8 cellular contexts compared by ENCODE assay signal in genomic region chrX:154389812-154390747, GRCh38. TPM values are rescaled to one million over a fixed set of nuclear protein-coding genes. Genes with fewer than 3 reads are reported as not detected.
DNase-seq lines count a peak whose midpoint lies in the region; ATAC-seq and TF ChIP-seq lines count a peak whose summit lies in the region.
"Not testable (repeated sequence)": the region's sequence is repeated elsewhere in the genome, so short reads cannot be mapped to it uniquely, and the experiment has no call there.

No MANE protein-coding gene starts in this region.

- H3K27ac Mint-ChIP-seq in activated B cell treated with CpG ODN at 0.5 μM for 24 hours, memory B cell: not testable (repeated sequence)

- CTCF ChIA-PET in activated B cell treated with CpG ODN at 0.5 μM for 24 hours (lab: Charles Lee): not testable (repeated sequence)

- not testable (repeated sequence) for H3K9ac ChIP-seq in duodenal mucosa (ENCODE audit: low read depth in 1 of 2, low read length in 2 of 2)

- peak overlapping the region; percentile 62 for H3K27ac ChIP-seq in duodenal mucosa (ENCODE audit: low read depth, low read length)
- H3K27ac ChIP-seq in uterus: peak overlapping the region in 1 of 2 donors; percentile 86

- intact Hi-C loops in activated B cell treated with CpG ODN at 0.5 μM for 24 hours (cut with micrococcal nuclease); uterus (cut with DNase I; ENCODE audit: low total_unique reads): not testable (repeated sequence)

- POLR2A ChIA-PET in activated B cell treated with CpG ODN at 0.5 μM for 24 hours (lab: Charles Lee): not testable (repeated sequence)

- H3K27me3 ChIP-seq in duodenal mucosa (ENCODE audit: control insufficient read depth in 1 of 2, insufficient read depth in 2 of 2, low read length in 2 of 2); uterus: not testable (repeated sequence)

- DNase-seq in activated B cell treated with CpG ODN at 0.5 μM for 24 hours (peak; percentile 30), uterus (peak; percentile 20 to 28)
- not testable (repeated sequence) for DNase-seq in memory B cell (ENCODE audit: low spot score in 2 of 2)

- not testable (repeated sequence) for TF ChIP-seq POLR2A in uterus (IDR thresholded peaks at IDR 0.05)

- not testable (repeated sequence) for TF ChIP-seq CTCF in activated B cell treated with CpG ODN at 0.5 μM for 24 hours (IDR thresholded peaks at IDR 0.05); uterus (IDR thresholded peaks at IDR 0.05)

- not testable (repeated sequence) for H3K4me1 ChIP-seq in duodenal mucosa (ENCODE audit: control insufficient read depth in 1 of 2, insufficient read depth in 2 of 2, low read length in 2 of 2); uterus

- ATAC-seq in GM18511 (IDR thresholded peaks at IDR 0.05; ENCODE audit: unreplicated experiment) (peak; percentile 65), GM21360 (IDR thresholded peaks at IDR 0.05; ENCODE audit: unreplicated experiment) (peak; percentile 65), HG02798 (IDR thresholded peaks at IDR 0.05; ENCODE audit: poor library complexity, unreplicated experiment) (peak; percentile 77), HG03378 (IDR thresholded peaks at IDR 0.05; ENCODE audit: unreplicated experiment) (peak; percentile 50), activated B cell treated with CpG ODN at 0.5 μM for 24 hours (ENCODE audit: low read depth) (peak; percentile 74), memory B cell (ENCODE audit: low read depth) (peak; percentile 68)

- not testable (repeated sequence) for H3K27me3 Mint-ChIP-seq in activated B cell treated with CpG ODN at 0.5 μM for 24 hours, memory B cell

- H3K4me3 Mint-ChIP-seq in activated B cell treated with CpG ODN at 0.5 μM for 24 hours, memory B cell: not testable (repeated sequence)

- not testable (repeated sequence) for H3K9me3 Mint-ChIP-seq in activated B cell treated with CpG ODN at 0.5 μM for 24 hours, memory B cell

- not testable (repeated sequence) for H3K4me3 ChIP-seq in duodenal mucosa (ENCODE audit: low read depth in 1 of 2, low read length in 2 of 2); uterus

- not testable (repeated sequence) for H3K36me3 ChIP-seq in duodenal mucosa (ENCODE audit: control insufficient read depth in 1 of 2, insufficient read depth in 2 of 2, low read length in 2 of 2); uterus

- H3K4me1 Mint-ChIP-seq in activated B cell treated with CpG ODN at 0.5 μM for 24 hours, memory B cell: not testable (repeated sequence)

- H3K36me3 Mint-ChIP-seq in activated B cell treated with CpG ODN at 0.5 μM for 24 hours (ENCODE audit: low read depth); memory B cell: not testable (repeated sequence)

- H3K9me3 ChIP-seq in duodenal mucosa (ENCODE audit: control insufficient read depth in 1 of 2, low read length in 2 of 2); uterus: not testable (repeated sequence)

RNA-seq across cellular contexts. Expression of gene RPL10, which starts 8.1 kb away (rescaled TPM):
- total RNA-seq in activated B cell treated with CpG ODN at 0.5 μM for 24 hours (5,113 and 5,534 TPM in 2 replicates), uterus (1,000 to 10,000 TPM; 2,407 to 9,172 (median 4,014) TPM)

RNA-seq across cellular contexts. Expression of gene EMD, which starts 11.0 kb away (rescaled TPM):
- 68.4 and 70.2 TPM in 2 replicates for total RNA-seq in activated B cell treated with CpG ODN at 0.5 μM for 24 hours
- total RNA-seq in uterus: 100 to 1,000 TPM in 1 of 4 donors, 10 to 100 TPM in 3; 13.6 to 118 (median 44.4) TPM

RNA-seq across cellular contexts. Expression of gene FLNA, which starts 15.6 kb away (rescaled TPM):
- total RNA-seq in activated B cell treated with CpG ODN at 0.5 μM for 24 hours (605 and 679 TPM in 2 replicates), uterus (1,000 to 10,000 TPM; 1,067 to 4,271 (median 2,911) TPM)

RNA-seq across cellular contexts. Expression of gene DNASE1L1, which starts 19.0 kb away (rescaled TPM):
- total RNA-seq in activated B cell treated with CpG ODN at 0.5 μM for 24 hours (15.3 and 15.8 TPM in 2 replicates), uterus (10 to 100 TPM; 10.2 to 31.8 (median 21.2) TPM)

RNA-seq across cellular contexts. Expression of gene TAFAZZIN, which starts 21.3 kb away (rescaled TPM):
- total RNA-seq in activated B cell treated with CpG ODN at 0.5 μM for 24 hours: 50.5 and 66.1 TPM in 2 replicates
- total RNA-seq in uterus: 10 to 100 TPM; 15.3 to 62.3 (median 20.5) TPM
